In genomic region chr18:50044402-50044801, GRCh38 we compare ENCODE assay signal across 1 cellular context.
TF ChIP-seq lines count a peak whose summit lies in the region.

No MANE protein-coding gene starts in this region.

TF ChIP-seq in H1, 55 proteins besides CTCF, POLR2A, EP300 and RAD21:
- TF ChIP-seq, protein P1, sequence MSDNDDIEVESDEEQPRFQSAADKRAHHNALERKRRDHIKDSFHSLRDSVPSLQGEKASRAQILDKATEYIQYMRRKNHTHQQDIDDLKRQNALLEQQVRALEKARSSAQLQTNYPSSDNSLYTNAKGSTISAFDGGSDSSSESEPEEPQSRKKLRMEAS (IDR thresholded peaks at IDR 0.05), result no peak
- TF ChIP-seq JUN (IDR thresholded peaks at IDR 0.05; ENCODE audit: low read depth, low read length), result no peak
- no peak for TF ChIP-seq RFX5 (IDR thresholded peaks at IDR 0.05; ENCODE audit: borderline replicate concordance, low read depth, low read length)
- no peak for TF ChIP-seq SP4 (IDR thresholded peaks at IDR 0.05; ENCODE audit: low read length)
- TF ChIP-seq YY1 (IDR thresholded peaks at IDR 0.05; ENCODE audit: low read depth, low read length), result no peak
